Comparison of ENCODE assay signal across 1 cellular context in genomic region chr17:40098846-40099626, GRCh38.
TF ChIP-seq lines count a peak whose summit lies in the region.

No MANE protein-coding gene starts in this region.

TF ChIP-seq in K562, 482 proteins besides CTCF, POLR2A, EP300 and RAD21 (continued from another document and continues in another):
- TF ChIP-seq ZBTB9 (CRISPR knock-in tag; IDR thresholded peaks at IDR 0.05) = no peak
- TF ChIP-seq MAX (CRISPR knock-in tag; IDR thresholded peaks at IDR 0.05) = peak; percentile 99
- no peak for TF ChIP-seq SMARCA5 (IDR thresholded peaks at IDR 0.05)
- 0 out of 2 replicates have a peak, but pooled peaks have one; percentile 51 for TF ChIP-seq ZEB2 (IDR thresholded peaks at IDR 0.05)
- peak; percentile 43 for TF ChIP-seq MEIS2 (IDR thresholded peaks at IDR 0.05; ENCODE audit: partially characterized antibody)
- TF ChIP-seq HDAC2 (IDR thresholded peaks at IDR 0.05) = peak; percentile 58; the same call in 1 of the 2 replicates
- TF ChIP-seq ZNF41 (CRISPR knock-in tag; conservative IDR thresholded peaks at IDR 0.05) = 0 out of 2 replicates have a peak, but pooled peaks have one; percentile 31
- peak; percentile 88; the same call in 1 of the 2 replicates for TF ChIP-seq TRIM25 (IDR thresholded peaks at IDR 0.05; ENCODE audit: borderline replicate concordance)
- peak; percentile 91 for TF ChIP-seq TFAP4 (CRISPR knock-in tag; IDR thresholded peaks at IDR 0.05; ENCODE audit: borderline replicate concordance)
- TF ChIP-seq EGR1 (conservative IDR thresholded peaks at IDR 0.05) = peak; percentile 95
- peak; percentile 72 for TF ChIP-seq PCBP1 (IDR thresholded peaks at IDR 0.05; ENCODE audit: low read depth, low read length, poor library complexity, severe bottlenecking)
- peak; percentile 33; the same call in 1 of the 2 replicates for TF ChIP-seq ZNF316 (IDR thresholded peaks at IDR 0.05)
- peak; percentile 83 for TF ChIP-seq TAF9B (IDR thresholded peaks at IDR 0.05; ENCODE audit: partially characterized antibody)
- TF ChIP-seq E2F6 (IDR thresholded peaks at IDR 0.05; ENCODE audit: borderline replicate concordance in 1 of 2, extremely low read depth in 1 of 2, insufficient read depth in 1 of 2, insufficient read length in 1 of 2, low read depth in 1 of 2, low read length in 1 of 2, poor library complexity in 1 of 2, severe bottlenecking in 1 of 2) = peak; percentile 96
- peak; percentile 95 to 97 for TF ChIP-seq SIN3A (IDR thresholded peaks at IDR 0.05; ENCODE audit: borderline replicate concordance in 2 of 2, control insufficient read depth in 1 of 2, low read depth in 2 of 2, low read length in 2 of 2)
- TF ChIP-seq FOXK1 (CRISPR knock-in tag; IDR thresholded peaks at IDR 0.05; ENCODE audit: borderline replicate concordance) = no peak
- TF ChIP-seq THRB (CRISPR knock-in tag; conservative IDR thresholded peaks at IDR 0.05) = peak; percentile 94
- peak; percentile 55 to 61 for TF ChIP-seq NRF1 (conservative IDR thresholded peaks at IDR 0.05 in 1 of 2, IDR thresholded peaks at IDR 0.05 in 1 of 2)
- peak; percentile 99 for TF ChIP-seq VEZF1 (CRISPR knock-in tag; IDR thresholded peaks at IDR 0.05)
- TF ChIP-seq HES1 (IDR thresholded peaks at IDR 0.05; ENCODE audit: low read depth) = peak; percentile 77
- TF ChIP-seq ZFPM2 (CRISPR knock-in tag; IDR thresholded peaks at IDR 0.05) = no peak
- TF ChIP-seq CREB1 (IDR thresholded peaks at IDR 0.05) = peak; percentile 40
- peak; percentile 32; the same call in 1 of the 2 replicates for TF ChIP-seq CREB1 (CRISPR knock-in tag; IDR thresholded peaks at IDR 0.05)
- TF ChIP-seq ASH1L (IDR thresholded peaks at IDR 0.05; ENCODE audit: borderline replicate concordance, low read depth, partially characterized antibody) = peak; percentile 33
- TF ChIP-seq GABPA (tag; conservative IDR thresholded peaks at IDR 0.05; ENCODE audit: low read depth) = peak; percentile 88
- 0 out of 4 replicates have a peak, but pooled peaks of 1 of the 2 experiments have one; percentile 23 for TF ChIP-seq MLX (CRISPR knock-in tag; conservative IDR thresholded peaks at IDR 0.05)
- TF ChIP-seq ARNT (IDR thresholded peaks at IDR 0.05) = peak in 1 of 2 experiments; percentile 90; a peak in 2 of 4 replicates
- TF ChIP-seq ZNF639 (CRISPR knock-in tag; conservative IDR thresholded peaks at IDR 0.05 in 1 of 2, IDR thresholded peaks at IDR 0.05 in 1 of 2) = peak in 1 of 2 experiments; percentile 62; a peak in 2 of 4 replicates
- peak; percentile 97 for TF ChIP-seq BHLHE40 (IDR thresholded peaks at IDR 0.05; ENCODE audit: low read length)
- peak; percentile 96 to 98 for TF ChIP-seq FOXK2 (conservative IDR thresholded peaks at IDR 0.05 in 1 of 2, IDR thresholded peaks at IDR 0.05 in 1 of 2; ENCODE audit: low read depth in 2 of 2)
- peak in 1 of 2 experiments; percentile 85; a peak in 2 of 4 replicates for TF ChIP-seq CSDE1 (IDR thresholded peaks at IDR 0.05)
- TF ChIP-seq NKRF (IDR thresholded peaks at IDR 0.05; ENCODE audit: borderline replicate concordance) = peak; percentile 97
- peak; percentile 87 for TF ChIP-seq ELF4 (CRISPR knock-in tag; IDR thresholded peaks at IDR 0.05)
- TF ChIP-seq SMARCE1 (IDR thresholded peaks at IDR 0.05) = peak; percentile 83
- TF ChIP-seq BCOR (IDR thresholded peaks at IDR 0.05) = peak; percentile 67; the same call in 1 of the 2 replicates
- peak; percentile 94 for TF ChIP-seq OTX1 (CRISPR knock-in tag; IDR thresholded peaks at IDR 0.05)
- TF ChIP-seq TOE1 (IDR thresholded peaks at IDR 0.05; ENCODE audit: borderline replicate concordance) = peak; percentile 47
- no peak for TF ChIP-seq TOE1 (CRISPR knock-in tag; IDR thresholded peaks at IDR 0.05; ENCODE audit: borderline replicate concordance, low read depth)
- TF ChIP-seq PCBP2 (IDR thresholded peaks at IDR 0.05; ENCODE audit: low read depth, low read length, poor library complexity, severe bottlenecking) = no peak
- peak; percentile 85 for TF ChIP-seq SP1 (CRISPR knock-in tag; IDR thresholded peaks at IDR 0.05)
- peak; percentile 75 for TF ChIP-seq RBFOX2 (IDR thresholded peaks at IDR 0.05; ENCODE audit: low read depth, low read length)
- peak; percentile 48 for TF ChIP-seq TBP (optimal IDR thresholded peaks at IDR 0.05; ENCODE audit: low read depth, low read length)
- peak; percentile 73; the same call in 1 of the 2 replicates for TF ChIP-seq PYGO2 (tag; IDR thresholded peaks at IDR 0.05)
- peak; percentile 7; the same call in 1 of the 2 replicates for TF ChIP-seq TRIM28 (IDR thresholded peaks at IDR 0.05)
- peak; percentile 97 for TF ChIP-seq L3MBTL2 (IDR thresholded peaks at IDR 0.05)
- TF ChIP-seq RBBP5 (IDR thresholded peaks at IDR 0.05; ENCODE audit: borderline replicate concordance, insufficient read depth, low read length, poor library complexity, severe bottlenecking) = peak; percentile 21
- peak; percentile 93 for TF ChIP-seq ARID4B (CRISPR knock-in tag; IDR thresholded peaks at IDR 0.05)
